ENCODE assay signal across 2 cellular contexts in genomic region chr16:743794-744500, GRCh38.
TF ChIP-seq lines count a peak whose summit lies in the region.

No MANE protein-coding gene starts in this region.

TF ChIP-seq in SK-N-SH, 30 proteins besides CTCF, POLR2A, EP300 and RAD21 (continued from another document):
- no peak for TF ChIP-seq ZBTB33 (IDR thresholded peaks at IDR 0.05; ENCODE audit: borderline replicate concordance, low read depth)
- TF ChIP-seq SMC3 (IDR thresholded peaks at IDR 0.05; ENCODE audit: low read depth, low read length): no peak
- TF ChIP-seq USF2 (IDR thresholded peaks at IDR 0.05; ENCODE audit: borderline replicate concordance, low read depth, low read length): no peak
- TF ChIP-seq TEAD4 (IDR thresholded peaks at IDR 0.05; ENCODE audit: borderline replicate concordance, insufficient read depth): no peak
- TF ChIP-seq IRF3 (IDR thresholded peaks at IDR 0.05; ENCODE audit: low read depth, low read length): no peak
- TF ChIP-seq RXRA (IDR thresholded peaks at IDR 0.05; ENCODE audit: borderline replicate concordance, low read depth): no peak
- TF ChIP-seq TAF1 (IDR thresholded peaks at IDR 0.05; ENCODE audit: borderline replicate concordance, low read depth, low read length): no peak
- TF ChIP-seq CHD2 (IDR thresholded peaks at IDR 0.05; ENCODE audit: low read length, partially characterized antibody): no peak
- no peak for TF ChIP-seq TCF12 (IDR thresholded peaks at IDR 0.05)
- TF ChIP-seq FOXM1 (IDR thresholded peaks at IDR 0.05; ENCODE audit: low read depth): no peak
- TF ChIP-seq RFX5 (IDR thresholded peaks at IDR 0.05; ENCODE audit: low read length): no peak
- TF ChIP-seq SIN3A (IDR thresholded peaks at IDR 0.05; ENCODE audit: borderline replicate concordance, low read depth, low read length): no peak
- TF ChIP-seq FOSL2 (IDR thresholded peaks at IDR 0.05; ENCODE audit: borderline replicate concordance, low read depth): no peak
- TF ChIP-seq JUND (IDR thresholded peaks at IDR 0.05): no peak
- TF ChIP-seq MXI1 (IDR thresholded peaks at IDR 0.05; ENCODE audit: low read depth, low read length): no peak
- no peak for TF ChIP-seq GABPA (IDR thresholded peaks at IDR 0.05; ENCODE audit: low read depth)
- no peak for TF ChIP-seq NFIC (IDR thresholded peaks at IDR 0.05; ENCODE audit: borderline replicate concordance)

TF ChIP-seq in SK-N-SH treated with all-trans-retinoic acid at 6 μM for 48 hours, 23 proteins besides CTCF, POLR2A, EP300 and RAD21 (continued from another document):
- TF ChIP-seq CREB5 (CRISPR knock-in tag; IDR thresholded peaks at IDR 0.05; ENCODE audit: low read depth) (no peak), CSRNP3 (CRISPR knock-in tag; IDR thresholded peaks at IDR 0.05) (no peak), CSDC2 (CRISPR knock-in tag; IDR thresholded peaks at IDR 0.05) (no peak), BACH2 (CRISPR knock-in tag; IDR thresholded peaks at IDR 0.05; ENCODE audit: borderline replicate concordance) (no peak), TOX (CRISPR knock-in tag; IDR thresholded peaks at IDR 0.05; ENCODE audit: borderline replicate concordance) (no peak), GLIS3 (CRISPR knock-in tag; IDR thresholded peaks at IDR 0.05) (no peak), ESRRG (CRISPR knock-in tag; IDR thresholded peaks at IDR 0.05) (no peak), ARNTL (CRISPR knock-in tag; IDR thresholded peaks at IDR 0.05; ENCODE audit: borderline replicate concordance, low read depth) (no peak), POU6F1 (CRISPR knock-in tag; IDR thresholded peaks at IDR 0.05; ENCODE audit: borderline replicate concordance, low read depth) (no peak), ZC3H10 (CRISPR knock-in tag; IDR thresholded peaks at IDR 0.05) (no peak), ZFP30 (CRISPR knock-in tag; IDR thresholded peaks at IDR 0.05) (no peak), OSR1 (CRISPR knock-in tag; IDR thresholded peaks at IDR 0.05) (no peak), ISL1 (CRISPR knock-in tag; IDR thresholded peaks at IDR 0.05) (no peak), PATZ1 (CRISPR knock-in tag; IDR thresholded peaks at IDR 0.05; ENCODE audit: borderline replicate concordance) (no peak), TSHZ2 (CRISPR knock-in tag; IDR thresholded peaks at IDR 0.05) (no peak), PPARA (CRISPR knock-in tag; IDR thresholded peaks at IDR 0.05; ENCODE audit: borderline replicate concordance) (no peak)
TF ChIP-seq in SK-N-SH treated with all-trans-retinoic acid at 6 μM for 48 hours: peak in this region for 0.
